Comparison of ENCODE assay signal across 22 cellular contexts in the genomic region with DNA sequence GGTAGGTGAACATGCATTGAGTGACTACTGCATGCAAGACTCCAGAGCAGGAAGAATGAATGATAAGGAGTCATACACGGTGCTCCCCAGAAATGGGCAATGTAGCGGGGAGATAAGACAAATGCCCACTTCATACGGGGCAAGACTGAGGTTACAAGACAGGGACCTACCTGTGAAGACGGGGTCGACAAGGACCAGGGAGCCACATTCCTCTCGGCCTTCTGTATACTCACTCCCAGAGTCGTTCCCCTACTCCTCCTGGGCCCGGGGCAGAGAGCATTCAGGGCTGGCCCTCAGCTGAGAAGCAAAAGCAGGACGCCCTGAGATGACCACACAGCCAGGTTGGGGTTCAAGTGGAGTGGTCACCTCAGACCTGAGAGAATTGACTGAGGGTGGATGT. TPM values are rescaled to one million over a fixed set of nuclear protein-coding genes. Genes with fewer than 3 reads are reported as not detected.
"Had no signal": no experiment of that assay in that cellular context is flagged by ENCODE, and none has a peak within 500 bp of the region (broad histone marks: within the 10 kb centered on the region; RNA-seq: fewer than 3 reads in every experiment).

No MANE protein-coding gene starts in this region.

- H3K4me3 ChIP-seq: gastrocnemius medialis, mucosa of descending colon, ovary, testis, tibial nerve, upper lobe of right lung, vagina had no signal

- H3K27ac ChIP-seq: gastrocnemius medialis, neutrophil, ovary, testis, tibial nerve, upper lobe of right lung, vagina had no signal

- H3K27me3 ChIP-seq: gastrocnemius medialis, neutrophil, ovary, testis, tibial nerve, upper lobe of right lung, vagina had no signal

- H3K9me3 ChIP-seq: gastrocnemius medialis, mucosa of descending colon, neutrophil, ovary, testis, tibial nerve, upper lobe of right lung, vagina had no signal

- H3K4me1 ChIP-seq: gastrocnemius medialis, testis, tibial nerve, upper lobe of right lung, vagina had no signal

- H3K36me3 ChIP-seq: gastrocnemius medialis, neutrophil, ovary, upper lobe of right lung, vagina had no signal

- DNase-seq: dermis blood vessel endothelial cell; erythroblast; gastrocnemius medialis; glutamatergic neuron; islet precursor cell; mammary epithelial cell; mucosa of descending colon; naive thymus-derived CD8-positive, alpha-beta T cell; ovary; right cardiac atrium; stimulated activated CD4-positive, alpha-beta T cell treated with anti-CD3 and anti-CD28 coated beads, Interleukin-15, amount 100 ng/mL, for 24 hours; stimulated activated CD4-positive, alpha-beta T cell treated with anti-CD3 and anti-CD28 coated beads, Interleukin-1b, Interleukin-23, amount 100 ng/mL, for 48 hours; stimulated activated CD4-positive, alpha-beta T cell treated with anti-CD3 and anti-CD28 coated beads, Interleukin-4, amount 100 ng/mL, for 4 hours; stimulated activated naive B cell treated with anti-CD40 and anti-IgM and Interleukin-4, amounts not matched to agents 10 μg/mL and 1 μg/mL and 100 μg/mL, for 72 hours; stimulated activated naive CD8-positive, alpha-beta T cell treated with anti-CD3 and anti-CD28 coated beads, Interleukin-15, amount 100 ng/mL, for 72 hours; testis; upper lobe of right lung had no signal

- ATAC-seq: gastrocnemius medialis; left lobe of liver; mucosa of descending colon; naive thymus-derived CD8-positive, alpha-beta T cell; right cardiac atrium; stimulated activated naive B cell treated with anti-CD40 and anti-IgM and Interleukin-4, amounts not matched to agents 10 μg/mL and 1 μg/mL and 100 μg/mL, for 72 hours; stimulated activated naive CD8-positive, alpha-beta T cell treated with anti-CD3 and anti-CD28 coated beads, Interleukin-15, amount 100 ng/mL, for 72 hours; upper lobe of right lung had no signal

RNA-seq across cellular contexts. Expression of a gene that starts 26.7 kb away (rescaled TPM):
- total RNA-seq: naive thymus-derived CD8-positive, alpha-beta T cell; upper lobe of right lung had no signal
- polyA plus RNA-seq: naive thymus-derived CD8-positive, alpha-beta T cell; neural cell had no signal

RNA-seq across cellular contexts. Expression of a gene that starts 39.6 kb away (rescaled TPM):
- total RNA-seq: mammary epithelial cell, vagina had no signal
